In genomic region chr10:24132741-24133140, GRCh38 we compare ENCODE assay signal across 24 cellular contexts.
DNase-seq lines count a peak whose midpoint lies in the region; ATAC-seq and TF ChIP-seq lines count a peak whose summit lies in the region.
"Had no signal": no experiment of that assay in that cellular context is flagged by ENCODE, and none has a peak within 500 bp of the region (broad histone marks: within the 10 kb centered on the region; RNA-seq: fewer than 3 reads in every experiment).

No MANE protein-coding gene starts in this region.

- TF ChIP-seq CTCF in A673 (conservative IDR thresholded peaks at IDR 0.05; ENCODE audit: low read depth, low read length) = no peak
- no peak for TF ChIP-seq CTCF in choroid plexus epithelial cell (conservative IDR thresholded peaks at IDR 0.05; ENCODE audit: low read depth, low read length)

- peaks cover 21% of the 10 kb centered on the region for H3K4me1 ChIP-seq in A673 (ENCODE audit: insufficient read depth, low read length, poor library complexity, severe bottlenecking)
- H3K4me1 ChIP-seq: A549 had no signal

- H3K4me3 ChIP-seq in A673 (ENCODE audit: low read depth, low read length, poor library complexity, severe bottlenecking) (no peak overlapping the region), choroid plexus epithelial cell (ENCODE audit: low read depth, low read length) (no peak overlapping the region)
- H3K4me3 ChIP-seq: A549, BLaER1, GM12878 had no signal

- intact Hi-C loops in A673 (cut with micrococcal nuclease; ENCODE audit: unreplicated experiment) = no loop called here

- no peaks in the 10 kb centered on the region for H3K27me3 ChIP-seq in A673 (replicated peaks; ENCODE audit: insufficient read depth, low read depth, low read length, poor library complexity)
- H3K27me3 ChIP-seq: BLaER1 had no signal

- peak; percentile 30 for DNase-seq in A673 (ENCODE audit: low spot score)
- DNase-seq in NCI-H226 = peak; percentile 17
- DNase-seq in choroid plexus epithelial cell (ENCODE audit: low read depth) = peak; percentile 21
- peak; percentile 80 for DNase-seq in kidney tubule cell (ENCODE audit: low spot score)
- DNase-seq in UCSD-AML1 (lab: John Stamatoyannopoulos, UW; ENCODE audit: unreplicated experiment) = no peak
- DNase-seq in activated CD4-positive, CD25-positive, alpha-beta regulatory T cell (lab: John Stamatoyannopoulos, UW) = no peak
- no peak for DNase-seq in dedifferentiated amniotic fluid mesenchymal stem cell (ENCODE audit: extremely low spot score)
- DNase-seq: activated CD4-positive, alpha-beta T cell treated with anti-CD3 and anti-CD28 coated beads, Interleukin-2, amount 10 ng/mL, durations not matched to agents 7 days and 5 days; activated naive CD4-positive, alpha-beta T cell treated with anti-CD3 and anti-CD28 coated beads, Interleukin-2, amount 50 U/mL, for 16 hours; amygdala; caudate nucleus; COR-L47; DMS79; foreskin fibroblast; Kasumi-1; NCI-H1694 treated with DMSO at 0.1 percent for 48 hours; NCI-H69; stimulated activated CD8-positive, alpha-beta memory T cell treated with anti-CD3 and anti-CD28 coated beads, Interleukin-4, amount 100 ng/mL, for 48 hours; trophoblast cell; WERI-Rb-1 had no signal

- no peak overlapping the region for H3K27ac ChIP-seq in A673 (ENCODE audit: low read depth, low read length, poor library complexity, severe bottlenecking)
- H3K27ac ChIP-seq: A549, BLaER1, WERI-Rb-1 had no signal

- H3K9me3 ChIP-seq in A673 (ENCODE audit: low read depth, low read length, poor library complexity, severe bottlenecking) = no peaks in the 10 kb centered on the region
- H3K9me3 ChIP-seq: A549, BLaER1 had no signal

- BruUV-seq in A673 (replicated peaks; lab: Mats Ljungman, UMichigan) = no TSS peak

- H3K36me3 ChIP-seq in A673 (ENCODE audit: insufficient read depth, low read length, poor library complexity, severe bottlenecking) = no peaks in the 10 kb centered on the region
- H3K36me3 ChIP-seq: BLaER1, WERI-Rb-1 had no signal

- CTCF ChIA-PET in A673 (lab: Charles Lee) = no interaction called here

- POLR2A ChIA-PET in A673 (lab: Charles Lee; ENCODE audit: low non-redundant PET) = interaction anchor here (0.6 kb wide), 1 partner anchor 19 kb away, joined by 9 read pairs; no protein-coding TSS in a partner anchor

- ATAC-seq in GM18867 (IDR thresholded peaks at IDR 0.05; ENCODE audit: unreplicated experiment) = no peak
- ATAC-seq: A549, GM12878 had no signal

Comparison
In these comparisons a context has a peak if more than half of its experiments do, and no peak if none do; other contexts are left out.
1. DNase-seq: peak in A673 (single experiment), NCI-H226 (single experiment), choroid plexus epithelial cell (single experiment) and kidney tubule cell (single experiment); none in UCSD-AML1 (single experiment), activated CD4-positive, CD25-positive, alpha-beta regulatory T cell (0 of 4) and dedifferentiated amniotic fluid mesenchymal stem cell (single experiment).